In the genomic region with DNA sequence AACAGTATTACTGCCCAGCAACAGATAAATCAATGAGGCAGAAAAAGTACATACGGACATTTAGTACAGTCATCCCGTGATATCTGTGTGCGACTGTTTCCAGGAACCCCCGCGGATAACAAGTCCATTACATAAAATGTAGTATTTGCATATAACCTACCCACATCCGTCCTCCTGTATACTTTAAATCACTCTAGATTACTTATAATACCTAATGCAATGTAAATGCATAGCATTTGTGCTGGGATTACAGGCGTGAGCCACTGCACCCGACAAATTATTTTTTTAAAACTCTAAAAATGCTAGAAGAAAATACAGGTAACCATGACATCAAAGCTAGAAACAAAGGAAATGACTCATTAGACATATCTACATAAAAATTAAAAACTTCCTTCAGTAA, we compare ENCODE assay signal across 13 cellular contexts.
DNase-seq lines count a peak whose midpoint lies in the region; ATAC-seq and TF ChIP-seq lines count a peak whose summit lies in the region.
"Had no signal": no experiment of that assay in that cellular context is flagged by ENCODE, and none has a peak within 500 bp of the region (broad histone marks: within the 10 kb centered on the region; RNA-seq: fewer than 3 reads in every experiment).

No MANE protein-coding gene starts in this region.

- WGBS in suprapubic skin, result 94% methylated on average over 8 of the region's 8 CpGs

- BruUV-seq in Panc1 (replicated peaks; lab: Mats Ljungman, UMichigan), result no TSS peak

- H3K27me3 ChIP-seq in Panc1 (ENCODE audit: control insufficient read depth, insufficient read depth, low read length) (no peaks in the 10 kb centered on the region), suprapubic skin (no peaks in the 10 kb centered on the region)
- H3K27me3 ChIP-seq: dorsolateral prefrontal cortex had no signal

- H3K27ac Mint-ChIP-seq in stimulated activated naive CD8-positive, alpha-beta T cell treated with anti-CD3 and anti-CD28 coated beads, Interleukin-15, Interleukin-2, amounts not matched to agents 100 ng/mL and 50 ng/mL, for 24 hours, result no peak overlapping the region
- peak overlapping the region in 1 of 2 donors; percentile 95 for H3K27ac Mint-ChIP-seq in stimulated activated naive CD8-positive, alpha-beta T cell treated with anti-CD3 and anti-CD28 coated beads, Interleukin-15, amount 100 ng/mL, for 72 hours
- H3K27ac Mint-ChIP-seq in central memory CD8-positive, alpha-beta T cell (ENCODE audit: low read depth), result peak overlapping the region; percentile 84

- intact Hi-C loops in Panc1 (cut with micrococcal nuclease; ENCODE audit: unreplicated experiment), result no loop called here

- H3K4me1 ChIP-seq in Panc1 (ENCODE audit: control insufficient read depth, insufficient read depth, low read length) (peaks cover 13% of the 10 kb centered on the region; the same call in 1 of the 2 replicates), suprapubic skin (peaks cover 11% of the 10 kb centered on the region)

- TF ChIP-seq POLR2A in suprapubic skin (IDR thresholded peaks at IDR 0.05), result no peak

- no peak for ATAC-seq in stimulated activated naive CD8-positive, alpha-beta T cell treated with anti-CD3 and anti-CD28 coated beads, Interleukin-15, amount 100 ng/mL, for 72 hours
- ATAC-seq in Panc1, result no peak
- no peak for ATAC-seq in central memory CD8-positive, alpha-beta T cell (replicated peaks; ENCODE audit: extremely low read depth, poor library complexity, severe bottlenecking)
- ATAC-seq in GM21576 (IDR thresholded peaks at IDR 0.05; ENCODE audit: unreplicated experiment), result no peak
- no peak for ATAC-seq in HG03159 (IDR thresholded peaks at IDR 0.05; ENCODE audit: unreplicated experiment)
- ATAC-seq: stimulated activated naive CD8-positive, alpha-beta T cell treated with anti-CD3 and anti-CD28 coated beads, Interleukin-15, Interleukin-2, amounts not matched to agents 100 U/mL and 50 U/mL, for 24 hours had no signal

- H3K27ac ChIP-seq in Panc1 (ENCODE audit: low read length), result peak overlapping the region; percentile 3; the same call in 1 of the 2 replicates
- no peak overlapping the region for H3K27ac ChIP-seq in suprapubic skin
- H3K27ac ChIP-seq: C4-2B had no signal

- no peaks in the 10 kb centered on the region for H3K9me3 Mint-ChIP-seq in stimulated activated naive CD8-positive, alpha-beta T cell treated with anti-CD3 and anti-CD28 coated beads, Interleukin-15, Interleukin-2, amounts not matched to agents 100 ng/mL and 50 ng/mL, for 24 hours
- H3K9me3 Mint-ChIP-seq in stimulated activated naive CD8-positive, alpha-beta T cell treated with anti-CD3 and anti-CD28 coated beads, Interleukin-15, amount 100 ng/mL, for 72 hours, result peaks cover 0 to 6% of the 10 kb centered on the region in 2 donors
- no peaks in the 10 kb centered on the region for H3K9me3 Mint-ChIP-seq in central memory CD8-positive, alpha-beta T cell

- no peaks in the 10 kb centered on the region for H3K36me3 Mint-ChIP-seq in stimulated activated naive CD8-positive, alpha-beta T cell treated with anti-CD3 and anti-CD28 coated beads, Interleukin-15, Interleukin-2, amounts not matched to agents 100 ng/mL and 50 ng/mL, for 24 hours (ENCODE audit: low read depth)
- peaks cover 13% of the 10 kb centered on the region for H3K36me3 Mint-ChIP-seq in central memory CD8-positive, alpha-beta T cell (ENCODE audit: insufficient read depth)

- TF ChIP-seq CTCF in Panc1 (IDR thresholded peaks at IDR 0.05) (no peak), suprapubic skin (IDR thresholded peaks at IDR 0.05) (no peak)

- peak overlapping the region; percentile 49 for H3K4me3 Mint-ChIP-seq in stimulated activated naive CD8-positive, alpha-beta T cell treated with anti-CD3 and anti-CD28 coated beads, Interleukin-15, Interleukin-2, amounts not matched to agents 100 ng/mL and 50 ng/mL, for 24 hours
- peak overlapping the region in 1 of 2 donors; percentile 43 for H3K4me3 Mint-ChIP-seq in stimulated activated naive CD8-positive, alpha-beta T cell treated with anti-CD3 and anti-CD28 coated beads, Interleukin-15, amount 100 ng/mL, for 72 hours
- peak overlapping the region; percentile 86 for H3K4me3 Mint-ChIP-seq in central memory CD8-positive, alpha-beta T cell

- H3K9me3 ChIP-seq in Panc1 (ENCODE audit: control insufficient read depth, insufficient read depth, low read depth, low read length) (no peaks in the 10 kb centered on the region), suprapubic skin (no peaks in the 10 kb centered on the region)

- in situ Hi-C loops in Panc1 (cut with HindIII; ENCODE audit: low pct_unique_long_range_greater_than_20kb, low sequenced_read_pairs), result no loop called here

- CTCF ChIA-PET in Panc1 (lab: Charles Lee), result no interaction called here

- no peak for DNase-seq in stimulated activated naive CD8-positive, alpha-beta T cell treated with anti-CD3 and anti-CD28 coated beads, Interleukin-15, amount 100 ng/mL, for 72 hours
- DNase-seq in Panc1 (ENCODE audit: low read depth, low spot score) (no peak), putamen (ENCODE audit: low spot score) (no peak), suprapubic skin (ENCODE audit: low spot score in 2 of 2) (no peak)
- DNase-seq in central memory CD8-positive, alpha-beta T cell (ENCODE audit: low spot score in 2 of 2), result no peak
- DNase-seq: dorsolateral prefrontal cortex; NCI-H2029; NK-92 treated with Interleukin-12 subunit alpha and Interleukin-12 subunit beta, amount 100 ng/mL, for 24 hours; stimulated activated naive CD8-positive, alpha-beta T cell treated with anti-CD3 and anti-CD28 coated beads, Interleukin-15, Interleukin-2, amounts not matched to agents 100 U/mL and 50 U/mL, for 24 hours had no signal

- TF ChIP-seq EP300 in suprapubic skin (IDR thresholded peaks at IDR 0.05), result no peak

- H3K4me1 Mint-ChIP-seq in stimulated activated naive CD8-positive, alpha-beta T cell treated with anti-CD3 and anti-CD28 coated beads, Interleukin-15, Interleukin-2, amounts not matched to agents 100 ng/mL and 50 ng/mL, for 24 hours (ENCODE audit: low read depth), result peaks cover 36% of the 10 kb centered on the region
- peaks cover 21% of the 10 kb centered on the region for H3K4me1 Mint-ChIP-seq in stimulated activated naive CD8-positive, alpha-beta T cell treated with anti-CD3 and anti-CD28 coated beads, Interleukin-15, amount 100 ng/mL, for 72 hours
- peaks cover 6% of the 10 kb centered on the region for H3K4me1 Mint-ChIP-seq in central memory CD8-positive, alpha-beta T cell

- H3K4me3 ChIP-seq in Panc1 (ENCODE audit: low read depth in 2 of 2, low read length in 2 of 2) (peak overlapping the region in 1 of 2 experiments; percentile 2; a peak in 1 of 4 replicates), suprapubic skin (no peak overlapping the region)

- H3K27me3 Mint-ChIP-seq in stimulated activated naive CD8-positive, alpha-beta T cell treated with anti-CD3 and anti-CD28 coated beads, Interleukin-15, Interleukin-2, amounts not matched to agents 100 ng/mL and 50 ng/mL, for 24 hours, result no peaks in the 10 kb centered on the region
- H3K27me3 Mint-ChIP-seq in stimulated activated naive CD8-positive, alpha-beta T cell treated with anti-CD3 and anti-CD28 coated beads, Interleukin-15, amount 100 ng/mL, for 72 hours, result no peaks in the 10 kb centered on the region
- H3K27me3 Mint-ChIP-seq in central memory CD8-positive, alpha-beta T cell, result no peaks in the 10 kb centered on the region

- H3K36me3 ChIP-seq in Panc1 (ENCODE audit: control insufficient read depth, insufficient read depth, low read length) (no peaks in the 10 kb centered on the region; the same call in 1 of the 2 replicates), suprapubic skin (no peaks in the 10 kb centered on the region)

- POLR2A ChIA-PET in Panc1 (lab: Charles Lee), result no interaction called here
